22 cellular contexts compared by ENCODE assay signal in genomic region chr13:60351816-60352215, GRCh38.
"Had no signal": no experiment of that assay in that cellular context is flagged by ENCODE, and none has a peak within 500 bp of the region (broad histone marks: within the 10 kb centered on the region; RNA-seq: fewer than 3 reads in every experiment).

No MANE protein-coding gene starts in this region.

- H3K4me3 ChIP-seq: cardiac muscle cell, gastrocnemius medialis, left ventricle myocardium inferior, pancreas, tibial artery had no signal

- DNase-seq: activated CD4-positive, alpha-beta T cell treated with anti-CD3 and anti-CD28 coated beads, Interleukin-2, amount 10 ng/mL, durations not matched to agents 7 days and 5 days; activated naive CD4-positive, alpha-beta T cell treated with Interleukin-2 at 50 U/mL for 16 hours; activated naive CD8-positive, alpha-beta T cell treated with anti-CD3 and anti-CD28 coated beads, Interleukin-2, amount 10 ng/mL, durations not matched to agents 7 days and 5 days; activated T-cell treated with anti-CD3 and anti-CD28 coated beads, Interleukin-2, amount 50 U/mL, for 1 hour; dermis blood vessel endothelial cell; effector memory CD4-positive, alpha-beta T cell; hippocampal formation; left ventricle myocardium inferior; midbrain; natural killer cell; pancreas; right cardiac atrium; stimulated activated CD4-positive, alpha-beta T cell treated with anti-CD3 and anti-CD28 coated beads, Interleukin-12 subunit alpha, Interleukin-12 subunit beta, amount 100 ng/mL, for 4 hours; stimulated activated CD4-positive, alpha-beta T cell treated with anti-CD3 and anti-CD28 coated beads, Interleukin-4, amount 100 ng/mL, for 4 hours; stimulated activated naive CD8-positive, alpha-beta T cell treated with anti-CD3 and anti-CD28 coated beads, Interleukin-15, Interleukin-2, amounts not matched to agents 100 U/mL and 50 U/mL, for 24 hours; T-cell; tibial artery had no signal

- H3K36me3 ChIP-seq: cardiac muscle cell, gastrocnemius medialis, left ventricle myocardium inferior, neutrophil, pancreas, tibial artery had no signal

- H3K9me3 ChIP-seq: gastrocnemius medialis, neutrophil, pancreas, tibial artery had no signal

- H3K4me1 ChIP-seq: gastrocnemius medialis, left ventricle myocardium inferior, tibial artery had no signal

- H3K27me3 ChIP-seq: cardiac muscle cell, gastrocnemius medialis, neutrophil, pancreas, tibial artery had no signal

- ATAC-seq: activated CD4-positive, CD25-positive, alpha-beta regulatory T cell treated with anti-CD3 and anti-CD28 coated beads, Interleukin-2, amount 50 U/mL, for 24 hours; natural killer cell; pancreas; right cardiac atrium; stimulated activated naive CD8-positive, alpha-beta T cell treated with anti-CD3 and anti-CD28 coated beads, Interleukin-15, Interleukin-2, amounts not matched to agents 100 U/mL and 50 U/mL, for 24 hours; T-cell had no signal

- H3K27ac ChIP-seq: cardiac muscle cell, gastrocnemius medialis, left ventricle myocardium inferior, neutrophil, pancreas, tibial artery, VCaP had no signal
